Comparison of ENCODE assay signal across 8 cellular contexts in the genomic region with DNA sequence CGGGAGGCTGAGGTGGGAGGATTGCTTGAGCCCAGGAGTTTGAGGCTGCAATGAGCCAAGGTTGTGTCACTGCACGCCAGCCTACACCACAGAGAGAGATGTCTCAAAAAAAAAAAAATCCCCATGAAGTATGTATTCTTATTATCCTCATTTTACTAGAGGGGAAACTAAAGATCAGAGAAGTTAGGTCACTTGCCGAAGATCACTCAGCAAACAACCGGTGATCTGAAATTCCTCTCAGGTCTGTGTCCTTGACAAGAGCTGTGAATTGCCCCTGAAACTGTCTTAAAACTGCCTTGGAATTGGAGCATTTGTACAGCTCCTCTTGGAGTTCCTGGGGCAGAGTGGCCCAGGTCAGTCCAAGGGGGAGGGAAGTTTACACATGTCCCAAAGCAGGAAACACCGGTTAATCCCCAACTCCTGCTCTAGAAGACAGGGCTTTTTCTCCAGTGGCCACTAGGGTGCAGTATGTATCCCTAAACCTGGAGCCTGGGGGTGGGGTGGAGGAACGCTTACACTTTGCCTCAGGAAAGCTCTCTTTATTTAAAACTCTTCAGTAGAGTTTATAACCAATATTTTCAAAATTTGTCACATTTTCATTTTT. TPM values are rescaled to one million over a fixed set of nuclear protein-coding genes. Genes with fewer than 3 reads are reported as not detected.
A peak's percentile ranks its signal among the peaks of the same experiment; 100 is the strongest.
DNase-seq lines count a peak whose midpoint lies in the region; ATAC-seq and TF ChIP-seq lines count a peak whose summit lies in the region.

No MANE protein-coding gene starts in this region.

- peak; percentile 23 for DNase-seq in GM04503 (ENCODE audit: low read depth)
- DNase-seq in NCI-H526 (lab: John Stamatoyannopoulos, UW), result peak; percentile 41 to 79
- DNase-seq in activated CD4-positive, alpha-beta T cell treated with anti-CD3 and anti-CD28 coated beads, Interleukin-2, amount 50 U/mL, for 48 hours, result peak; percentile 69 to 76
- peak; percentile 76 for DNase-seq in lower lobe of right lung
- peak; percentile 44 to 55 (median 46) for DNase-seq in stimulated activated CD4-positive, alpha-beta T cell treated with anti-CD3 and anti-CD28 coated beads, TNF-alpha, amount 100 ng/mL, for 48 hours (ENCODE audit: low read depth in 3 of 3)

- H3K4me1 ChIP-seq in ectodermal cell (ENCODE audit: control insufficient read depth, insufficient read depth, low read length) (peaks cover 5% of the 10 kb centered on the region), lower lobe of right lung (peaks cover 21% of the 10 kb centered on the region)

- TF ChIP-seq CTCF in lower lobe of right lung (IDR thresholded peaks at IDR 0.05), result peak; percentile 92

- no peaks in the 10 kb centered on the region for H3K9me3 ChIP-seq in ectodermal cell (ENCODE audit: control insufficient read depth, low read length)
- H3K9me3 ChIP-seq in lower lobe of right lung, result no peaks in the 10 kb centered on the region

- no peak for TF ChIP-seq POLR2A in GM18505 (IDR thresholded peaks at IDR 0.05; ENCODE audit: borderline replicate concordance, extremely low read depth, insufficient read depth, insufficient read length)

- H3K4me3 ChIP-seq in ectodermal cell (ENCODE audit: insufficient read depth, low read depth, low read length), result peak overlapping the region; percentile 11
- peak overlapping the region; percentile 15 for H3K4me3 ChIP-seq in lower lobe of right lung

- no peaks in the 10 kb centered on the region for H3K27me3 ChIP-seq in ectodermal cell (ENCODE audit: control insufficient read depth, insufficient read depth, low read length, poor library complexity, severe bottlenecking)
- H3K27me3 ChIP-seq in lower lobe of right lung (ENCODE audit: low read depth), result no peaks in the 10 kb centered on the region

- ATAC-seq in HG02973 (IDR thresholded peaks at IDR 0.05; ENCODE audit: unreplicated experiment), result peak; percentile 52
- peak; percentile 91 to 92 for ATAC-seq in lower lobe of right lung
- ATAC-seq in GM18505 (IDR thresholded peaks at IDR 0.05; ENCODE audit: unreplicated experiment), result no peak

- WGBS in ectodermal cell, 2 experiments, result 64 to 78% methylated on average over 5 to 6 of the region's 6 CpGs

- intact Hi-C loops in lower lobe of right lung (cut with DNase I), result no loop called here

- peak overlapping the region; percentile 82 for H3K27ac ChIP-seq in ectodermal cell (ENCODE audit: insufficient read depth, low read depth, low read length, poor library complexity, severe bottlenecking)
- peak overlapping the region; percentile 32 for H3K27ac ChIP-seq in lower lobe of right lung

- H3K36me3 ChIP-seq in ectodermal cell (ENCODE audit: control insufficient read depth, insufficient read depth, low read length) (peaks cover 4% of the 10 kb centered on the region), lower lobe of right lung (peaks cover 27% of the 10 kb centered on the region)

RNA-seq across cellular contexts. Expression of a gene that starts 27.6 kb away (rescaled TPM):
- 0.61 TPM for polyA plus RNA-seq in ectodermal cell (2013, experiment 1 of 4)
- 0.09 TPM for polyA plus RNA-seq in ectodermal cell (2013, experiment 2 of 4)
- not detected for polyA plus RNA-seq in ectodermal cell (2013, experiment 3 of 4)
- 0.73 TPM for polyA plus RNA-seq in ectodermal cell (2013, experiment 4 of 4)
- 3.7 TPM for total RNA-seq in lower lobe of right lung

Comparison
In these comparisons a context has a peak if more than half of its experiments do, and no peak if none do; other contexts are left out.
1. DNase-seq: peak in every context shown above with its lines; median percentile 76 in lower lobe of right lung; 72 in activated CD4-positive, alpha-beta T cell treated with anti-CD3 and anti-CD28 coated beads, Interleukin-2, amount 50 U/mL, for 48 hours; 60 in NCI-H526; 46 in stimulated activated CD4-positive, alpha-beta T cell treated with anti-CD3 and anti-CD28 coated beads, TNF-alpha, amount 100 ng/mL, for 48 hours; 23 in GM04503.